32 cellular contexts compared by ENCODE assay signal in genomic region chr1:2650967-2651645, GRCh38. TPM values are rescaled to one million over a fixed set of nuclear protein-coding genes. Genes with fewer than 3 reads are reported as not detected.
A peak's percentile ranks its signal among the peaks of the same experiment; 100 is the strongest.
DNase-seq lines count a peak whose midpoint lies in the region; ATAC-seq and TF ChIP-seq lines count a peak whose summit lies in the region.
"Had no signal": no experiment of that assay in that cellular context is flagged by ENCODE, and none has a peak within 500 bp of the region (broad histone marks: within the 10 kb centered on the region; RNA-seq: fewer than 3 reads in every experiment).

No MANE protein-coding gene starts in this region.

- H3K9me3 ChIP-seq in right atrium auricular region (peaks cover 0 to 22% of the 10 kb centered on the region in 2 donors), osteoblast (ENCODE audit: low read depth, low read length) (peaks cover 15% of the 10 kb centered on the region), aorta (ENCODE audit: control insufficient read depth, low read length) (no peaks in the 10 kb centered on the region)

- peaks cover 1% of the 10 kb centered on the region for H3K4me1 Mint-ChIP-seq in glutamatergic neuron (ENCODE audit: low read depth, unreplicated experiment)
- H3K4me1 Mint-ChIP-seq: activated B cell treated with CpG ODN at 0.5 μM for 24 hours; CD4-positive, CD25-positive, alpha-beta regulatory T cell had no signal

- TF ChIP-seq CTCF in right atrium auricular region (IDR thresholded peaks at IDR 0.05) (no peak), osteoblast (IDR thresholded peaks at IDR 0.05; ENCODE audit: extremely low read depth, low read depth, low read length) (no peak), glutamatergic neuron (IDR thresholded peaks at IDR 0.05; ENCODE audit: partially characterized antibody, unreplicated experiment) (no peak)

- no peaks in the 10 kb centered on the region for H3K27me3 ChIP-seq in right atrium auricular region
- no peaks in the 10 kb centered on the region for H3K27me3 ChIP-seq in osteoblast (ENCODE audit: insufficient read depth, low read length)
- no peaks in the 10 kb centered on the region for H3K27me3 ChIP-seq in aorta (ENCODE audit: control insufficient read depth in 1 of 2, insufficient read depth in 2 of 2, low read length in 1 of 2)
- H3K27me3 ChIP-seq: ascending aorta, vagina had no signal

- H3K4me3 Mint-ChIP-seq in glutamatergic neuron (ENCODE audit: unreplicated experiment), result no peak overlapping the region
- H3K4me3 Mint-ChIP-seq: activated B cell treated with CpG ODN at 0.5 μM for 24 hours; activated CD4-positive, alpha-beta memory T cell treated with anti-CD3 and anti-CD28 coated beads for 36 hours; activated naive CD8-positive, alpha-beta T cell; CD4-positive, CD25-positive, alpha-beta regulatory T cell; natural killer cell treated with Interleukin-12 subunit alpha and Interleukin-12 subunit beta and Interleukin-15 and Interleukin-18, amount 100 ng/mL, for 72 hours; stimulated activated naive CD8-positive, alpha-beta T cell treated with anti-CD3 and anti-CD28 coated beads, Interleukin-15, Interleukin-2, amounts not matched to agents 100 ng/mL and 50 ng/mL, for 24 hours; T-cell had no signal

- H3K4me1 ChIP-seq in right atrium auricular region (no peaks in the 10 kb centered on the region), osteoblast (ENCODE audit: insufficient read depth, low read length) (no peaks in the 10 kb centered on the region), aorta (ENCODE audit: control insufficient read depth in 1 of 2, insufficient read depth in 2 of 2, low read length in 2 of 2) (no peaks in the 10 kb centered on the region)
- H3K4me1 ChIP-seq: ascending aorta, vagina had no signal

- 52 to 59% methylated on average over 10 of the region's 10 CpGs for WGBS in aorta, 2 donors

- no peak overlapping the region for H3K4me3 ChIP-seq in right atrium auricular region
- no peak overlapping the region for H3K4me3 ChIP-seq in osteoblast (ENCODE audit: insufficient read depth, low read length)
- H3K4me3 ChIP-seq in aorta (ENCODE audit: low read length in 2 of 2), result no peak overlapping the region
- H3K4me3 ChIP-seq: ascending aorta, coronary artery, smooth muscle cell, thoracic aorta, vagina had no signal

- no peak overlapping the region for H3K27ac ChIP-seq in right atrium auricular region
- H3K27ac ChIP-seq in osteoblast (ENCODE audit: low read depth, low read length), result no peak overlapping the region
- no peak overlapping the region for H3K27ac ChIP-seq in aorta (ENCODE audit: low read depth in 1 of 2, low read length in 2 of 2)
- H3K27ac ChIP-seq: ascending aorta, coronary artery, thoracic aorta, vagina had no signal

- H3K27ac Mint-ChIP-seq in glutamatergic neuron (ENCODE audit: unreplicated experiment), result no peak overlapping the region
- H3K27ac Mint-ChIP-seq: activated B cell treated with CpG ODN at 0.5 μM for 24 hours; activated CD4-positive, alpha-beta memory T cell treated with anti-CD3 and anti-CD28 coated beads for 36 hours; activated naive CD8-positive, alpha-beta T cell; CD4-positive, CD25-positive, alpha-beta regulatory T cell; natural killer cell treated with Interleukin-12 subunit alpha and Interleukin-12 subunit beta and Interleukin-15 and Interleukin-18, amount 100 ng/mL, for 72 hours; stimulated activated naive CD8-positive, alpha-beta T cell treated with anti-CD3 and anti-CD28 coated beads, Interleukin-15, Interleukin-2, amounts not matched to agents 100 ng/mL and 50 ng/mL, for 24 hours; T-cell had no signal

- H3K4me2 ChIP-seq in osteoblast (ENCODE audit: insufficient read depth, low read length), result no peak overlapping the region
- H3K4me2 ChIP-seq: smooth muscle cell had no signal

- H3K36me3 Mint-ChIP-seq in glutamatergic neuron (ENCODE audit: unreplicated experiment), result peaks cover 46% of the 10 kb centered on the region
- H3K36me3 Mint-ChIP-seq: T-cell had no signal

- no peak overlapping the region for H2AFZ ChIP-seq in osteoblast (ENCODE audit: low read length)

- peak; percentile 46 for DNase-seq in activated CD8-positive, alpha-beta memory T cell treated with anti-CD3 and anti-CD28 coated beads for 24 hours
- no peak for DNase-seq in activated CD8-positive, alpha-beta memory T cell treated with anti-CD3 and anti-CD28 coated beads, Interleukin-2, amount 50 U/mL, for 4 hours
- DNase-seq in left cardiac atrium (peak; percentile 5), right atrium auricular region (ENCODE audit: low spot score) (no peak), osteoblast (ENCODE audit: insufficient read length, low spot score, missing footprints) (peak; percentile 82), aorta (peak; percentile 6 to 35), glutamatergic neuron (no peak)
- DNase-seq: activated B cell treated with CpG ODN at 0.5 μM for 24 hours; AML-193; Calu3; CD4-positive, CD25-positive, alpha-beta regulatory T cell; DMS79; effector memory CD4-positive, alpha-beta T cell; NCI-H146; NCI-H2107; NCI-H446 treated with DMSO at 0.1 percent for 48 hours; NCI-H82; stimulated activated CD4-positive, alpha-beta T cell treated with anti-CD3 and anti-CD28 coated beads, Interleukin-2, amount 100 ng/mL, for 24 hours had no signal

- ATAC-seq in left cardiac atrium (no peak), aorta (ENCODE audit: low FRiP score) (no peak), GM19035 (IDR thresholded peaks at IDR 0.05; ENCODE audit: unreplicated experiment) (no peak)
- ATAC-seq: natural killer cell treated with Interleukin-12 subunit alpha and Interleukin-12 subunit beta and Interleukin-15 and Interleukin-18, amount 100 ng/mL, for 72 hours; T-cell had no signal

- no peaks in the 10 kb centered on the region for H3K36me3 ChIP-seq in right atrium auricular region
- no peaks in the 10 kb centered on the region for H3K36me3 ChIP-seq in osteoblast (ENCODE audit: insufficient read depth, low read length)
- no peaks in the 10 kb centered on the region for H3K36me3 ChIP-seq in aorta (ENCODE audit: control insufficient read depth in 1 of 2, insufficient read depth in 2 of 2, low read length in 1 of 2)
- H3K36me3 ChIP-seq: ascending aorta, thoracic aorta, vagina had no signal

- intact Hi-C loops in left cardiac atrium (cut with DNase I) (no loop called here), aorta (cut with DNase I) (no loop called here)

- peaks cover 47% of the 10 kb centered on the region for H3K9me3 Mint-ChIP-seq in glutamatergic neuron (ENCODE audit: unreplicated experiment)

- H4K20me1 ChIP-seq in osteoblast (ENCODE audit: insufficient read depth, low read length), result no peaks in the 10 kb centered on the region

- H3K79me2 ChIP-seq in osteoblast (ENCODE audit: insufficient read depth, low read length), result no peaks in the 10 kb centered on the region

- peaks cover 38% of the 10 kb centered on the region for H3K27me3 Mint-ChIP-seq in glutamatergic neuron (ENCODE audit: unreplicated experiment)

RNA-seq across cellular contexts. Expression of gene MMEL1, which starts 18.3 kb away (rescaled TPM):
- under 1 TPM; 0.47 to 0.68 TPM for total RNA-seq in left cardiac atrium
- not detected for total RNA-seq in right atrium auricular region
- total RNA-seq in osteoblast, result under 0.01 TPM in 1 of 2 replicates, not detected in the other
- 1 to 10 TPM in 1 of 2 donors, under 1 TPM in 1; 0.94 to 2.4 TPM for total RNA-seq in aorta
- 1 to 10 TPM in 1 of 2 donors, under 1 TPM in 1; 0.63 to 1.8 TPM for polyA plus RNA-seq in aorta
- 4.0 TPM for total RNA-seq in glutamatergic neuron (ENCODE audit: unreplicated experiment)
- total RNA-seq: activated B cell treated with CpG ODN at 0.5 μM for 24 hours, ascending aorta, HT1080, kidney epithelial cell, SK-MEL-5, smooth muscle cell, thoracic aorta had no signal

Comparison
In these comparisons a context has a peak if more than half of its experiments do, and no peak if none do; other contexts are left out.
1. DNase-seq: peak in activated CD8-positive, alpha-beta memory T cell treated with anti-CD3 and anti-CD28 coated beads for 24 hours (single experiment), left cardiac atrium (single experiment), osteoblast (single experiment) and aorta (2 of 2); none in activated CD8-positive, alpha-beta memory T cell treated with anti-CD3 and anti-CD28 coated beads, Interleukin-2, amount 50 U/mL, for 4 hours (single experiment), right atrium auricular region (single experiment) and glutamatergic neuron (single experiment).